ENCODE assay signal across 32 cellular contexts in genomic region chr1:198848649-198849048, GRCh38.
DNase-seq lines count a peak whose midpoint lies in the region; ATAC-seq and TF ChIP-seq lines count a peak whose summit lies in the region.
"Had no signal": no experiment of that assay in that cellular context is flagged by ENCODE, and none has a peak within 500 bp of the region (broad histone marks: within the 10 kb centered on the region; RNA-seq: fewer than 3 reads in every experiment).

No MANE protein-coding gene starts in this region.

- peaks cover 35% of the 10 kb centered on the region for H3K4me1 Mint-ChIP-seq in nephron
- H3K4me1 Mint-ChIP-seq: T-helper 17 cell had no signal

- H3K36me3 ChIP-seq in SJCRH30 (no peaks in the 10 kb centered on the region), mucosa of descending colon (ENCODE audit: low read depth) (no peaks in the 10 kb centered on the region)
- H3K36me3 ChIP-seq: neutrophil, prostate gland had no signal

- H3K27ac Mint-ChIP-seq in nephron = peak overlapping the region; percentile 65 to 97 (median 94)
- H3K27ac Mint-ChIP-seq: activated CD8-positive, alpha-beta T cell treated with anti-CD3 and anti-CD28 coated beads, Interleukin-2, amount 10 ng/mL, durations not matched to agents 7 days and 5 days; activated naive CD8-positive, alpha-beta T cell; CD4-positive, alpha-beta T cell; dendritic cell treated with granulocyte-macrophage colony-stimulating factor and Interleukin-4, amounts not matched to agents 40 ng/mL and 50 ng/mL, for 4 days; endodermal cell; T-helper 17 cell had no signal

- intact Hi-C loops in mucosa of descending colon (cut with DNase I, micrococcal nuclease) = no loop called here

- ATAC-seq in mucosa of descending colon (no peak), GM18517 (IDR thresholded peaks at IDR 0.05; ENCODE audit: unreplicated experiment) (no peak)
- ATAC-seq: activated CD8-positive, alpha-beta T cell treated with anti-CD3 and anti-CD28 coated beads, Interleukin-2, amount 10 ng/mL, durations not matched to agents 7 days and 5 days; esophagus mucosa; foreskin keratinocyte; HepG2; left lobe of liver; stimulated activated naive CD8-positive, alpha-beta T cell treated with anti-CD3 and anti-CD28 coated beads, Interleukin-15, Interleukin-2, amounts not matched to agents 100 U/mL and 50 U/mL, for 24 hours; T-helper 17 cell had no signal

- H3K9me3 Mint-ChIP-seq in nephron = peaks cover 10% of the 10 kb centered on the region
- H3K9me3 Mint-ChIP-seq: CD4-positive, alpha-beta T cell; dendritic cell treated with granulocyte-macrophage colony-stimulating factor and Interleukin-4, amounts not matched to agents 40 ng/mL and 50 ng/mL, for 4 days; immature natural killer cell had no signal

- H3K27me3 Mint-ChIP-seq in nephron (ENCODE audit: low read depth) = peaks cover 3% of the 10 kb centered on the region
- H3K27me3 Mint-ChIP-seq: activated naive CD8-positive, alpha-beta T cell; CD4-positive, alpha-beta T cell; dendritic cell treated with granulocyte-macrophage colony-stimulating factor and Interleukin-4, amounts not matched to agents 40 ng/mL and 50 ng/mL, for 4 days; T-helper 17 cell had no signal

- peak overlapping the region; percentile 32 for H3K27ac ChIP-seq in SJCRH30
- H3K27ac ChIP-seq: foreskin keratinocyte, hepatocyte, neutrophil, prostate gland, testis had no signal

- H3K4me3 ChIP-seq in SJCRH30 = no peak overlapping the region
- no peak overlapping the region for H3K4me3 ChIP-seq in mucosa of descending colon
- H3K4me3 ChIP-seq: hepatocyte, prostate gland, testis had no signal

- TF ChIP-seq CTCF in nephron (IDR thresholded peaks at IDR 0.05; ENCODE audit: unreplicated experiment in 3 of 3) (no peak), mucosa of descending colon (IDR thresholded peaks at IDR 0.05) (no peak)

- DNase-seq in NCI-H2107 treated with DMSO at 0.1 percent for 48 hours (lab: John Stamatoyannopoulos, UW; ENCODE audit: unreplicated experiment) = peak; percentile 79
- no peak for DNase-seq in NCI-H2107 (lab: John Stamatoyannopoulos, UW)
- DNase-seq in M059J (ENCODE audit: low read depth) = peak; percentile 7
- DNase-seq in SJCRH30 = peak in 1 of 2 experiments; percentile 34
- no peak for DNase-seq in mucosa of descending colon
- no peak for DNase-seq in ureter (ENCODE audit: low spot score)
- DNase-seq: activated CD8-positive, alpha-beta T cell treated with anti-CD3 and anti-CD28 coated beads, Interleukin-2, amount 10 ng/mL, durations not matched to agents 7 days and 5 days; activated effector memory CD4-positive, alpha-beta T cell treated with Interleukin-2 at 50 U/mL for 16 hours; aorta; CD4-positive, alpha-beta T cell; central memory CD4-positive, alpha-beta T cell; endodermal cell; foreskin keratinocyte; GOT3; immature natural killer cell; Kasumi-1; NCI-H1048; NCI-H2029 treated with DMSO at 0.1 percent for 48 hours; RPMI8226; stimulated activated naive CD8-positive, alpha-beta T cell treated with anti-CD3 and anti-CD28 coated beads, Interleukin-15, Interleukin-2, amounts not matched to agents 100 U/mL and 50 U/mL, for 24 hours; T-helper 17 cell; testis had no signal

- H3K27me3 ChIP-seq in SJCRH30 = no peaks in the 10 kb centered on the region
- H3K27me3 ChIP-seq: foreskin keratinocyte, hepatocyte, neutrophil, testis had no signal

- peaks cover 9% of the 10 kb centered on the region for H3K4me1 ChIP-seq in SJCRH30
- no peaks in the 10 kb centered on the region for H3K4me1 ChIP-seq in mucosa of descending colon (ENCODE audit: low read depth)
- H3K4me1 ChIP-seq: prostate gland, testis had no signal

- peak overlapping the region in 1 of 3 experiments; percentile 11 for H3K4me3 Mint-ChIP-seq in nephron
- H3K4me3 Mint-ChIP-seq: activated CD8-positive, alpha-beta T cell treated with anti-CD3 and anti-CD28 coated beads, Interleukin-2, amount 10 ng/mL, durations not matched to agents 7 days and 5 days; activated naive CD8-positive, alpha-beta T cell; CD4-positive, alpha-beta T cell; dendritic cell treated with granulocyte-macrophage colony-stimulating factor and Interleukin-4, amounts not matched to agents 40 ng/mL and 50 ng/mL, for 4 days; endodermal cell; immature natural killer cell; T-helper 17 cell had no signal

- H3K36me3 Mint-ChIP-seq in nephron (ENCODE audit: low read depth) = peaks cover 56% of the 10 kb centered on the region

- H3K9me3 ChIP-seq in SJCRH30 (replicated peaks) (no peaks in the 10 kb centered on the region), mucosa of descending colon (no peaks in the 10 kb centered on the region)
- H3K9me3 ChIP-seq: neutrophil, prostate gland, testis had no signal

Comparison
In these comparisons a context has a peak if more than half of its experiments do, and no peak if none do; other contexts are left out.
1. DNase-seq: peak in NCI-H2107 treated with DMSO at 0.1 percent for 48 hours (single experiment) and M059J (single experiment); none in NCI-H2107 (single experiment), mucosa of descending colon (0 of 3) and ureter (single experiment).